In the genomic region with DNA sequence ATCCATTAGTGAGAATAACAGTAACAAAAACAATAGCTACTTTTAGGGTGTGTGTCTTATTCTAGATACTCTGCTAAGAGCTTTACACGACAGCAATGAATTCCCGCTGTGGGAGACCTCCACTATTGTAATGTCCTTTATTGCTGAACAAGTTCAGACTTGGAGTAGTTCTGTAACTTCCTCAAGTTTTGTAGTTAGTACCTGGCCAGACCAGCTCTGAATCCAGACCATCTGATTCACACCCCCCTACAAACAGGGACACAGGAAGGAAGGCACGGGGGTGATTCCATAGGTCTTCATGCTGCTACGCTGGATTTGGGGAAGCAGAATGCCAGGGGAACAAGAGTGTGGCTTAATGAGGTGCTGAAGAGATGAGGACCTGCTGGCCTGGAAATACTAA, we compare ENCODE assay signal across 14 cellular contexts.
DNase-seq lines count a peak whose midpoint lies in the region; ATAC-seq, FAIRE-seq and TF ChIP-seq lines count a peak whose summit lies in the region.
"Had no signal": no experiment of that assay in that cellular context is flagged by ENCODE, and none has a peak within 500 bp of the region (broad histone marks: within the 10 kb centered on the region; RNA-seq: fewer than 3 reads in every experiment).

No MANE protein-coding gene starts in this region.

- no peak overlapping the region for H4K5ac ChIP-seq in IMR-90 (ENCODE audit: low read depth, low read length)

- H2AK5ac ChIP-seq in IMR-90 (ENCODE audit: low read depth, low read length): 0 out of 2 replicates have a peak overlapping the region, but pooled peaks have one; percentile 9

- no peaks in the 10 kb centered on the region for H3K79me1 ChIP-seq in IMR-90 (ENCODE audit: low read depth in 1 of 2, low read length in 2 of 2)

- H3F3A ChIP-seq in GM23248 (ENCODE audit: insufficient read depth): peaks cover 12% of the 10 kb centered on the region; the same call in 1 of the 2 replicates

- no peak for DNase-seq in GM23248
- no peak for DNase-seq in IMR-90
- peak; percentile 86 for DNase-seq in bronchial epithelial cell (ENCODE audit: low read depth)
- no peak for DNase-seq in fibroblast of lung (ENCODE audit: low read depth in 2 of 2)
- DNase-seq in left cardiac atrium: no peak
- DNase-seq in upper lobe of left lung: no peak
- DNase-seq in GOT3 (lab: John Stamatoyannopoulos, UW): no peak
- DNase-seq in cerebellum (ENCODE audit: low spot score): no peak
- DNase-seq: 8988T; CD4-positive, alpha-beta memory T cell; DMS79 treated with DMSO at 0.1 percent for 48 hours; GF-D8; H7 had no signal

- no peak overlapping the region for H3K56ac ChIP-seq in IMR-90 (ENCODE audit: extremely low read depth, insufficient read depth, low read length)

- in situ Hi-C loops in GM23248 (cut with MboI) (no loop called here), IMR-90 (cut with MboI; ENCODE audit: low sequenced_read_pairs) (no loop called here)

- H2AK9ac ChIP-seq in IMR-90 (replicated peaks; ENCODE audit: low read depth, low read length, poor library complexity): no peak overlapping the region

- H3K4me1 ChIP-seq in GM23248 (ENCODE audit: insufficient read depth): peaks cover 16% of the 10 kb centered on the region
- H3K4me1 ChIP-seq in IMR-90 (ENCODE audit: control insufficient read depth, insufficient read depth, low read length): peaks cover 9% of the 10 kb centered on the region
- H3K4me1 ChIP-seq in fibroblast of lung (ENCODE audit: control insufficient read depth, extremely low read depth, insufficient read depth, low read length): no peaks in the 10 kb centered on the region
- H3K4me1 ChIP-seq in upper lobe of left lung: no peaks in the 10 kb centered on the region

- no peak for TF ChIP-seq RAD21 in IMR-90 (IDR thresholded peaks at IDR 0.05; ENCODE audit: low read length)

- H3K14ac ChIP-seq in IMR-90 (replicated peaks; ENCODE audit: low read depth, low read length): no peak overlapping the region; the same call in 1 of the 2 replicates

- 99% methylated on average over 4 of the region's 4 CpGs for WGBS in GM23248 (ENCODE audit: low coverage in 1 of 2, low lambda C conversion rate in 2 of 2, missing lambda C conversion rate in 2 of 2), 2 experiments
- no CpG with 5 or more reads among the region's 4 CpGs for WGBS in IMR-90 (ENCODE audit: extremely low coverage in 2 of 2, insufficient read length in 1 of 2), 2 experiments
- WGBS in upper lobe of left lung, 2 donors: 61 to 67% methylated on average over 4 of the region's 4 CpGs

- H3K9ac ChIP-seq in GM23248 (no peak overlapping the region), IMR-90 (ENCODE audit: low read depth, low read length) (no peak overlapping the region), fibroblast of lung (ENCODE audit: insufficient read depth, low read length) (no peak overlapping the region)
- H3K9ac ChIP-seq: BLaER1 had no signal

- TF ChIP-seq CTCF in IMR-90 (conservative IDR thresholded peaks at IDR 0.05; ENCODE audit: low read depth, low read length): no peak
- TF ChIP-seq CTCF in bronchial epithelial cell (IDR thresholded peaks at IDR 0.05; ENCODE audit: insufficient read depth, low read length, severe bottlenecking): no peak
- no peak for TF ChIP-seq CTCF in fibroblast of lung (conservative IDR thresholded peaks at IDR 0.05 in 1 of 2, IDR thresholded peaks at IDR 0.05 in 1 of 2; ENCODE audit: low read depth in 1 of 2, low read length in 2 of 2)
- TF ChIP-seq CTCF in upper lobe of left lung (IDR thresholded peaks at IDR 0.05): no peak

- H3K79me2 ChIP-seq in GM23248 (ENCODE audit: insufficient read depth) (no peaks in the 10 kb centered on the region), fibroblast of lung (ENCODE audit: control insufficient read depth, insufficient read depth, low read length) (no peaks in the 10 kb centered on the region)

- H3K4me3 ChIP-seq in GM23248: no peak overlapping the region
- H3K4me3 ChIP-seq in IMR-90 (ENCODE audit: insufficient read depth, low read depth, low read length): no peak overlapping the region
- no peak overlapping the region for H3K4me3 ChIP-seq in bronchial epithelial cell (ENCODE audit: low read depth, low read length)
- no peak overlapping the region for H3K4me3 ChIP-seq in fibroblast of lung (replicated peaks in 1 of 4; ENCODE audit: control extremely low read depth in 1 of 4, insufficient read depth in 1 of 4, low read depth in 3 of 4, low read length in 4 of 4)
- no peak overlapping the region for H3K4me3 ChIP-seq in upper lobe of left lung
- H3K4me3 ChIP-seq: BLaER1 had no signal

- POLR2A ChIA-PET in IMR-90 (lab: Charles Lee; ENCODE audit: unreplicated experiment): no interaction called here

- dilution Hi-C loops in IMR-90 (cut with HindIII; ENCODE audit: low sequenced_read_pairs, unreplicated experiment): no loop called here

- TF ChIP-seq EP300 in upper lobe of left lung (IDR thresholded peaks at IDR 0.05): no peak

- no peak overlapping the region for H2BK15ac ChIP-seq in IMR-90 (ENCODE audit: low read depth, low read length)

- H2AFZ ChIP-seq in GM23248 (peak overlapping the region; percentile 29; the same call in 1 of the 2 replicates), IMR-90 (replicated peaks; ENCODE audit: low read length, poor library complexity) (peak overlapping the region; percentile 81), fibroblast of lung (ENCODE audit: low read length) (peak overlapping the region; percentile 23)

- peak overlapping the region; percentile 42; the same call in 1 of the 2 replicates for H2BK20ac ChIP-seq in IMR-90 (ENCODE audit: low read depth, low read length)

- H3K9me3 ChIP-seq in GM23248 (ENCODE audit: low read depth) (no peaks in the 10 kb centered on the region), IMR-90 (ENCODE audit: control insufficient read depth, insufficient read depth, low read length) (no peaks in the 10 kb centered on the region), fibroblast of lung (ENCODE audit: control insufficient read depth, insufficient read depth, low read depth, low read length) (no peaks in the 10 kb centered on the region), upper lobe of left lung (no peaks in the 10 kb centered on the region)
- H3K9me3 ChIP-seq: BLaER1 had no signal

- intact Hi-C loops in IMR-90 (cut with micrococcal nuclease) (no loop called here), left cardiac atrium (cut with DNase I) (no loop called here)

- no peak overlapping the region for H3K18ac ChIP-seq in IMR-90 (ENCODE audit: low read depth, low read length)

- H3K9me1 ChIP-seq in IMR-90 (ENCODE audit: insufficient read depth, low read length): no peaks in the 10 kb centered on the region; the same call in 1 of the 2 replicates

- FAIRE-seq in bronchial epithelial cell (lab: Jason Lieb, UNC): no peak

- H4K20me1 ChIP-seq in GM23248 (ENCODE audit: insufficient read depth) (no peaks in the 10 kb centered on the region), IMR-90 (ENCODE audit: insufficient read depth, low read length) (no peaks in the 10 kb centered on the region), fibroblast of lung (ENCODE audit: control insufficient read depth, extremely low read depth, insufficient read depth, low read length) (no peaks in the 10 kb centered on the region)
- H4K20me1 ChIP-seq: BLaER1 had no signal

- H3K9me2 ChIP-seq in GM23248 (ENCODE audit: insufficient read depth): no peaks in the 10 kb centered on the region

- peak overlapping the region; percentile 40 for H3K4ac ChIP-seq in IMR-90 (ENCODE audit: low read depth, low read length)

- no peak overlapping the region; the same call in 1 of the 2 replicates for H4K91ac ChIP-seq in IMR-90 (ENCODE audit: insufficient read depth, low read depth, low read length)

- H3K36me3 ChIP-seq in GM23248 (ENCODE audit: low read depth) (no peaks in the 10 kb centered on the region), IMR-90 (ENCODE audit: control insufficient read depth, insufficient read depth, low read length) (no peaks in the 10 kb centered on the region), bronchial epithelial cell (ENCODE audit: control insufficient read depth, insufficient read depth, low read length) (no peaks in the 10 kb centered on the region), fibroblast of lung (ENCODE audit: control insufficient read depth, insufficient read depth, low read length) (no peaks in the 10 kb centered on the region), upper lobe of left lung (no peaks in the 10 kb centered on the region)
- H3K36me3 ChIP-seq: BLaER1 had no signal

- TF ChIP-seq POLR2A in IMR-90 (IDR thresholded peaks at IDR 0.05; ENCODE audit: low read depth, low read length): no peak
- no peak for TF ChIP-seq POLR2A in upper lobe of left lung (IDR thresholded peaks at IDR 0.05)

- no TSS peak for BruUV-seq in IMR-90 (replicated peaks; lab: Mats Ljungman, UMichigan)

- H4K8ac ChIP-seq in IMR-90 (ENCODE audit: low read depth in 2 of 2, low read length in 2 of 2): 0 out of 4 replicates have a peak overlapping the region, but pooled peaks of 1 of the 2 experiments have one; percentile 0

- H3K4me2 ChIP-seq in GM23248 (ENCODE audit: unreplicated experiment) (no peak overlapping the region), IMR-90 (ENCODE audit: low read depth, low read length) (no peak overlapping the region), fibroblast of lung (ENCODE audit: extremely low read depth, insufficient read depth, low read length) (no peak overlapping the region)
- H3K4me2 ChIP-seq: BLaER1 had no signal

- no peak overlapping the region for H3K27ac ChIP-seq in GM23248
- H3K27ac ChIP-seq in IMR-90 (ENCODE audit: insufficient read depth, low read length): no peak overlapping the region
- no peak overlapping the region for H3K27ac ChIP-seq in fibroblast of lung (ENCODE audit: insufficient read depth, low read length)
- H3K27ac ChIP-seq in upper lobe of left lung: no peak overlapping the region
- H3K27ac ChIP-seq: BLaER1 had no signal

- H2BK5ac ChIP-seq in IMR-90 (ENCODE audit: low read depth, low read length, poor library complexity, severe bottlenecking): no peak overlapping the region

- no peak overlapping the region for H3K23ac ChIP-seq in IMR-90 (ENCODE audit: low read depth, low read length)

- ATAC-seq in IMR-90 (ENCODE audit: low read depth) (no peak), left cardiac atrium (no peak), upper lobe of left lung (ENCODE audit: low FRiP score in 2 of 2) (no peak)

- peak overlapping the region; percentile 42 for H2BK120ac ChIP-seq in IMR-90 (ENCODE audit: low read depth, low read length)

- CTCF ChIA-PET in IMR-90 (lab: Yijun Ruan, JAX): no interaction called here

- H3K27me3 ChIP-seq in GM23248 (replicated peaks; ENCODE audit: insufficient read depth): no peaks in the 10 kb centered on the region
- H3K27me3 ChIP-seq in IMR-90 (ENCODE audit: control insufficient read depth, insufficient read depth, low read length): no peaks in the 10 kb centered on the region
- H3K27me3 ChIP-seq in bronchial epithelial cell (ENCODE audit: control insufficient read depth, insufficient read depth, low read length): no peaks in the 10 kb centered on the region
- H3K27me3 ChIP-seq in fibroblast of lung (ENCODE audit: control insufficient read depth, insufficient read depth, low read length): no peaks in the 10 kb centered on the region
- no peaks in the 10 kb centered on the region for H3K27me3 ChIP-seq in upper lobe of left lung
- H3K27me3 ChIP-seq: BLaER1 had no signal

TF ChIP-seq in IMR-90, 13 proteins besides CTCF, POLR2A, EP300 and RAD21 (continues in another document):
- TF ChIP-seq RCOR1 (IDR thresholded peaks at IDR 0.05; ENCODE audit: insufficient replicate concordance, low read length): no peak
- TF ChIP-seq BHLHE40 (IDR thresholded peaks at IDR 0.05; ENCODE audit: low read depth, low read length): no peak

Comparison
In these comparisons a context has a peak if more than half of its experiments do, and no peak if none do; other contexts are left out.
1. H2AFZ ChIP-seq: peak in every context shown above with its lines; median percentile 81 in IMR-90; 29 in GM23248; 23 in fibroblast of lung.